ENCODE assay signal across 8 cellular contexts in the genomic region with DNA sequence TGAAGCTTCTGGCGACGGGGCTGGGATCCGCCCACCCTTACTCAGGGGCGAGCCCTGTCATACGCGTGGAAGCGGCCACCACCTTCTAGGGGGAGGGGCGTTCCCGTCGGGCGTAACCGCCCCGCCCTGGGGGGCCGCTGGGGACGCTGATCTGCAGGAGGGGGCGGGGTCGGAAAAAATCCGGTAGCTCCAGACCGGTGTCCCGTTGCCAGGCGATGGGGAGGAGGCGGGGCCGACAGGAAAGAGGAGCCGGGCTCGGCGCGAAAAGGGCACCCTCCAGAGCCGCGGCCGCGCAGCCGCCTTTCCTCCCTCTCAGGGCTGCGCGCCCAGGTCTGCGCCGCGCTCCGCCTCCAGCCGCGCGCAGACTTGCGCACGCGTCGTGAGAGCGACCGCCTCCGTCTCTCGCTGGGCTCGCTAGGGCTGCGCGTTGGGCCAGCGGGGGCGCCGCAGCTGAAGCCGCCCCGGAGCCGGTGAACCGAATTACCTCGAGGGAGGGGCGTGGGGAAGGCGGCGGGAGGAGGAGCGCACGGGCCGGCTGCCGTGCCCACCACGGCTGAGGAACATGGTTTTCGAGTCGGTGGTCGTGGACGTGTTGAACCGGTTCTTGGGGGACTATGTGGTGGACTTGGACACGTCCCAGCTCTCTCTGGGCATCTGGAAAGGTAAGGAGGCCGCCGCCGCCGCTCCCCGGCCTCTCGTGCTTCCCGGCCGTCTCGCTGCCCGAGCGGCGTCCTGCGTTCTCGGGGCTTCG. TPM values are rescaled to one million over a fixed set of nuclear protein-coding genes. Genes with fewer than 3 reads are reported as not detected.
DNase-seq lines count a peak whose midpoint lies in the region; ATAC-seq and TF ChIP-seq lines count a peak whose summit lies in the region.

A gene (plus strand): TSS at position 392 of the 751 bp plus-strand sequence. CDS start 171 bp downstream, at position 563.

- H3K27me3 Mint-ChIP-seq in activated B cell treated with CpG ODN at 0.5 μM for 24 hours: no peaks in the 10 kb centered on the region

- TF ChIP-seq CTCF in AG09319 (IDR thresholded peaks at IDR 0.05; ENCODE audit: low read depth, low read length): no peak; the same call in none of the 2 replicates
- no peak for TF ChIP-seq CTCF in activated B cell treated with CpG ODN at 0.5 μM for 24 hours (IDR thresholded peaks at IDR 0.05)

- ATAC-seq in HG03196 (IDR thresholded peaks at IDR 0.05; ENCODE audit: unreplicated experiment): peak; percentile 83
- peak; percentile 82 for ATAC-seq in activated B cell treated with CpG ODN at 0.5 μM for 24 hours (ENCODE audit: low read depth)

- no peaks in the 10 kb centered on the region for H3K9me3 Mint-ChIP-seq in activated B cell treated with CpG ODN at 0.5 μM for 24 hours

- peak; percentile 83 for TF ChIP-seq POLR2A in GM18951 (IDR thresholded peaks at IDR 0.05; ENCODE audit: extremely low read depth, insufficient read depth, insufficient read length)

- H3K27ac Mint-ChIP-seq in activated B cell treated with CpG ODN at 0.5 μM for 24 hours: peak within 1 kb of the TSS; percentile 83

- POLR2A ChIA-PET in activated B cell treated with CpG ODN at 0.5 μM for 24 hours (lab: Charles Lee): interaction anchor here (0.9 to 1.6 kb wide), 3 partner anchors 10 to 1120 kb away, joined by 3 to 14 read pairs (median 3); a partner anchor contains a TSS

- CTCF ChIA-PET in activated B cell treated with CpG ODN at 0.5 μM for 24 hours (lab: Charles Lee): interaction anchor here (3.0 kb wide), 1 partner anchor 11 kb away, joined by 26 read pairs; no protein-coding TSS in a partner anchor

- H3K36me3 Mint-ChIP-seq in activated B cell treated with CpG ODN at 0.5 μM for 24 hours (ENCODE audit: low read depth): peaks cover 3% of the 10 kb centered on the region

- H3K4me1 Mint-ChIP-seq in activated B cell treated with CpG ODN at 0.5 μM for 24 hours: peaks cover 29% of the 10 kb centered on the region

- intact Hi-C loops in activated B cell treated with CpG ODN at 0.5 μM for 24 hours (cut with micrococcal nuclease): loop anchor here (1.0 to 5.0 kb wide), 8 partner anchors 10 to 1120 kb away; a partner anchor contains a TSS

- peak; percentile 73 for DNase-seq in AG09319 (ENCODE audit: extremely low read depth, low read depth)
- peak; percentile 93 for DNase-seq in NCI-H226
- peak; percentile 92 for DNase-seq in activated B cell treated with CpG ODN at 0.5 μM for 24 hours
- peak; percentile 89 for DNase-seq in central memory CD4-positive, alpha-beta T cell
- DNase-seq in islet precursor cell: peak; percentile 99
- peak; percentile 77 to 83 for DNase-seq in stimulated activated CD4-positive, alpha-beta T cell treated with anti-CD3 and anti-CD28 coated beads, Interleukin-15, amount 100 ng/mL, for 1 hour (ENCODE audit: low read depth in 1 of 2, low spot score in 1 of 2)

- in situ Hi-C loops in GM18951 (cut with MboI; ENCODE audit: low sequenced_read_pairs, unreplicated experiment): no loop called here

- peak within 1 kb of the TSS; percentile 92 for H3K4me3 Mint-ChIP-seq in activated B cell treated with CpG ODN at 0.5 μM for 24 hours

RNA-seq across cellular contexts. Expression of the gene that starts here (rescaled TPM):
- total RNA-seq in activated B cell treated with CpG ODN at 0.5 μM for 24 hours: 58.0 and 69.8 TPM in 2 replicates

Comparison
In these comparisons a context has a peak if more than half of its experiments do, and no peak if none do; other contexts are left out.
1. Peak in every context shown above with its lines: DNase-seq and ATAC-seq.